1 cellular context compared by ENCODE assay signal in the genomic region with DNA sequence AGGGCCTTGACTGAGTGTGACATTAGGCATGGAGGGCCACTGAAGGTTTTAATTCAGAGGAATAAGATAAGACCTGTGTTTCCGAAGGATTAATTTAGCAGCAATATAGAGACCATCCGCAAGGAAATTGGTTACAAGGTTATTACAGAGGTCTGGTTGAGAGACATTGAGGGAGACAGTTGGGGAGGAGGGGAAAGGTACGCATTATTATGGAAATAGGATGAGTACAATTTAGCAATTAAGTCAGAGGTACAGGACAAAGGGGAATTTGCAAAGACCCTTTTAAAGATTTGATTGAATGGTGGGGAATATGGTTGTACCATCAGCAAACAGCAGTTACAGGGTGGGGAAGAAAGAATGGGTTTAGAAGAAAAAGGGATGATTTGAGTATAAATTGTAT.
TF ChIP-seq lines count a peak whose summit lies in the region.

No MANE protein-coding gene starts in this region.

TF ChIP-seq in HEK293T, 16 proteins besides CTCF, POLR2A, EP300 and RAD21:
- TF ChIP-seq ZNF384 (IDR thresholded peaks at IDR 0.05) = no peak
- no peak for TF ChIP-seq LEF1 (IDR thresholded peaks at IDR 0.05; ENCODE audit: borderline replicate concordance)
- TF ChIP-seq CTBP1 (IDR thresholded peaks at IDR 0.05; ENCODE audit: borderline replicate concordance) = no peak
- TF ChIP-seq SUZ12 (IDR thresholded peaks at IDR 0.05) = no peak
- TF ChIP-seq NFRKB (IDR thresholded peaks at IDR 0.05) = no peak
- TF ChIP-seq, protein P1, sequence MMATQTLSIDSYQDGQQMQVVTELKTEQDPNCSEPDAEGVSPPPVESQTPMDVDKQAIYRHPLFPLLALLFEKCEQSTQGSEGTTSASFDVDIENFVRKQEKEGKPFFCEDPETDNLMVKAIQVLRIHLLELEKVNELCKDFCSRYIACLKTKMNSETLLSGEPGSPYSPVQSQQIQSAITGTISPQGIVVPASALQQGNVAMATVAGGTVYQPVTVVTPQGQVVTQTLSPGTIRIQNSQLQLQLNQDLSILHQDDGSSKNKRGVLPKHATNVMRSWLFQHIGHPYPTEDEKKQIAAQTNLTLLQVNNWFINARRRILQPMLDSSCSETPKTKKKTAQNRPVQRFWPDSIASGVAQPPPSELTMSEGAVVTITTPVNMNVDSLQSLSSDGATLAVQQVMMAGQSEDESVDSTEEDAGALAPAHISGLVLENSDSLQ (IDR thresholded peaks at IDR 0.05) = no peak
- TF ChIP-seq BHLHE40 (IDR thresholded peaks at IDR 0.05; ENCODE audit: borderline replicate concordance) = no peak
- no peak for TF ChIP-seq HDGF (IDR thresholded peaks at IDR 0.05; ENCODE audit: borderline replicate concordance)
- no peak for TF ChIP-seq FOXA1 (IDR thresholded peaks at IDR 0.05)
- no peak for TF ChIP-seq ARNT (IDR thresholded peaks at IDR 0.05)
- TF ChIP-seq L3MBTL2 (conservative IDR thresholded peaks at IDR 0.05) = no peak
- no peak for TF ChIP-seq TARDBP (IDR thresholded peaks at IDR 0.05)
- no peak for TF ChIP-seq SP1 (IDR thresholded peaks at IDR 0.05)
- no peak for TF ChIP-seq FOXK2 (IDR thresholded peaks at IDR 0.05)
- TF ChIP-seq FOXM1 (IDR thresholded peaks at IDR 0.05; ENCODE audit: borderline replicate concordance) = no peak
- TF ChIP-seq ELF4 (IDR thresholded peaks at IDR 0.05) = no peak
